1 cellular context compared by ENCODE assay signal in the genomic region with DNA sequence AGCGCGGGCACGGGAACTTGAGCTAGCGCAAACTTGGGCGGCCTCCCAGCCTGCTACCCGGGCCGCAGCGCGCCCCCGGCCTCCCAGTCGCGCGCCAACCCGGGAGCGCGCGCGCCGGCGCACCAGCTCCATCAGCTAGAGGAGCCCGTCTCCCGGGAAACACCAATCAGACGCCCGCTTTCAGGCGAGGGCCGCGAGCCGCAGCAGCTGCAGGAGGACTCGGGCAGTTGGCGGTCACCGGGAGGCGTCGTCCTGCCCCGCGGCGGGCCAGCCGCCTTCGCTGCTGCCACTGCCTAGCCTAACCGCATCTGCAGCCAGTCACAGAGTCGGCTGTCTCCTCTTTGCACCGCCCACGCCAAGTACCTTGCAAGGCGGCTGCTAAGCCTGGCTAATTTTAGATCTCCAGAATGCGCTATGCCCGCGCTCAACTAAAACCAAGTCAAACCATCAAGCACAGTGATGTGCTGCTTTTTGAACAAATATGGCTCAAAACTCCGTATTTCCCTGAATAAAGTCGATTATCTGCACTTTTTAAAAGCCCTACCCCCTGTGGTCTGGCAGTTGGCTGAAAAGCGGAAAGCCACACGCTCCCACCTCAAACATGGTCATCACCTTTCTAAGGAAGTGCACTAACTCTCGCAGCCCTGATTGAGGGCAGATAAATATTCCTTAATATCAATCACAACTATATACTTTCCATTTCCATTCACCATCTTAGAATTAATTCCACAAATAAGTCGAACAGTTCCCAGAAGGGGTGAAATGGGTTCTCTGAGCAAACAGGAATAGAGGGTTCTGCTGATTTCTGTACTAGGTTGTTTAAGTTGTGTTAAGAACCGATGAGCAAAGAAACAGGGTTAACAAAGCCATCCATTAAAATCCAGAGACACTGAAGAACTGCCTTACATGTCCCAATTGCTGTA.
A peak's percentile ranks its signal among the peaks of the same experiment; 100 is the strongest.
TF ChIP-seq lines count a peak whose summit lies in the region.

No MANE protein-coding gene starts in this region.

TF ChIP-seq in HEK293, 187 proteins besides CTCF, POLR2A, EP300 and RAD21 (continued from another document and continues in another):
- TF ChIP-seq, protein P1, sequence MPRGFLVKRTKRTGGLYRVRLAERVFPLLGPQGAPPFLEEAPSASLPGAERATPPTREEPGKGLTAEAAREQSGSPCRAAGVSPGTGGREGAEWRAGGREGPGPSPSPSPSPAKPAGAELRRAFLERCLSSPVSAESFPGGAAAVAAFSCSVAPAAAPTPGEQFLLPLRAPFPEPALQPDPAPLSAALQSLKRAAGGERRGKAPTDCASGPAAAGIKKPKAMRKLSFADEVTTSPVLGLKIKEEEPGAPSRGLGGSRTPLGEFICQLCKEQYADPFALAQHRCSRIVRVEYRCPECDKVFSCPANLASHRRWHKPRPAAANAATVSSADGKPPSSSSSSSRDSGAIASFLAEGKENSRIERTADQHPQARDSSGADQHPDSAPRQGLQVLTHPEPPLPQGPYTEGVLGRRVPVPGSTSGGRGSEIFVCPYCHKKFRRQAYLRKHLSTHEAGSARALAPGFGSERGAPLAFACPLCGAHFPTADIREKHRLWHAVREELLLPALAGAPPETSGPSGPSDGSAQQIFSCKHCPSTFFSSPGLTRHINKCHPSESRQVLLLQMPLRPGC (tag by site-specific recombination; IDR thresholded peaks at IDR 0.05): 0 out of 2 replicates have a peak, but pooled peaks have one; percentile 25
- TF ChIP-seq ZSCAN18 (tag by site-specific recombination; IDR thresholded peaks at IDR 0.05): no peak
- no peak for TF ChIP-seq ZNF133 (tag by site-specific recombination; IDR thresholded peaks at IDR 0.05)
- TF ChIP-seq ZNF624 (tag by site-specific recombination; IDR thresholded peaks at IDR 0.05): no peak
- no peak for TF ChIP-seq ZNF114 (tag by site-specific recombination; IDR thresholded peaks at IDR 0.05)
- no peak for TF ChIP-seq ZNF510 (tag by site-specific recombination; IDR thresholded peaks at IDR 0.05; ENCODE audit: insufficient replicate concordance)
- TF ChIP-seq ZSCAN23 (tag by site-specific recombination; IDR thresholded peaks at IDR 0.05): no peak
- TF ChIP-seq ZNF23 (tag by site-specific recombination; IDR thresholded peaks at IDR 0.05; ENCODE audit: borderline replicate concordance): no peak
- no peak for TF ChIP-seq ZNF747 (tag by site-specific recombination; IDR thresholded peaks at IDR 0.05)
- peak; percentile 91 for TF ChIP-seq ZFHX2 (tag by site-specific recombination; conservative IDR thresholded peaks at IDR 0.05)
- TF ChIP-seq ZNF580 (tag by site-specific recombination; IDR thresholded peaks at IDR 0.05): no peak
- TF ChIP-seq ZNF302 (tag by site-specific recombination; IDR thresholded peaks at IDR 0.05; ENCODE audit: low read depth): no peak
- peak; percentile 10; the same call in 1 of the 2 replicates for TF ChIP-seq ZXDB (tag by site-specific recombination; IDR thresholded peaks at IDR 0.05)
- no peak for TF ChIP-seq ZNF266 (tag by site-specific recombination; IDR thresholded peaks at IDR 0.05; ENCODE audit: low read depth)
- TF ChIP-seq HOXA7 (CRISPR knock-in tag; IDR thresholded peaks at IDR 0.05; ENCODE audit: borderline replicate concordance): no peak
- TF ChIP-seq ZNF132 (tag by site-specific recombination; IDR thresholded peaks at IDR 0.05; ENCODE audit: borderline replicate concordance): no peak
- TF ChIP-seq KLF10 (tag by site-specific recombination; IDR thresholded peaks at IDR 0.05): peak; percentile 80; the same call in 1 of the 2 replicates
- TF ChIP-seq, protein P2, sequence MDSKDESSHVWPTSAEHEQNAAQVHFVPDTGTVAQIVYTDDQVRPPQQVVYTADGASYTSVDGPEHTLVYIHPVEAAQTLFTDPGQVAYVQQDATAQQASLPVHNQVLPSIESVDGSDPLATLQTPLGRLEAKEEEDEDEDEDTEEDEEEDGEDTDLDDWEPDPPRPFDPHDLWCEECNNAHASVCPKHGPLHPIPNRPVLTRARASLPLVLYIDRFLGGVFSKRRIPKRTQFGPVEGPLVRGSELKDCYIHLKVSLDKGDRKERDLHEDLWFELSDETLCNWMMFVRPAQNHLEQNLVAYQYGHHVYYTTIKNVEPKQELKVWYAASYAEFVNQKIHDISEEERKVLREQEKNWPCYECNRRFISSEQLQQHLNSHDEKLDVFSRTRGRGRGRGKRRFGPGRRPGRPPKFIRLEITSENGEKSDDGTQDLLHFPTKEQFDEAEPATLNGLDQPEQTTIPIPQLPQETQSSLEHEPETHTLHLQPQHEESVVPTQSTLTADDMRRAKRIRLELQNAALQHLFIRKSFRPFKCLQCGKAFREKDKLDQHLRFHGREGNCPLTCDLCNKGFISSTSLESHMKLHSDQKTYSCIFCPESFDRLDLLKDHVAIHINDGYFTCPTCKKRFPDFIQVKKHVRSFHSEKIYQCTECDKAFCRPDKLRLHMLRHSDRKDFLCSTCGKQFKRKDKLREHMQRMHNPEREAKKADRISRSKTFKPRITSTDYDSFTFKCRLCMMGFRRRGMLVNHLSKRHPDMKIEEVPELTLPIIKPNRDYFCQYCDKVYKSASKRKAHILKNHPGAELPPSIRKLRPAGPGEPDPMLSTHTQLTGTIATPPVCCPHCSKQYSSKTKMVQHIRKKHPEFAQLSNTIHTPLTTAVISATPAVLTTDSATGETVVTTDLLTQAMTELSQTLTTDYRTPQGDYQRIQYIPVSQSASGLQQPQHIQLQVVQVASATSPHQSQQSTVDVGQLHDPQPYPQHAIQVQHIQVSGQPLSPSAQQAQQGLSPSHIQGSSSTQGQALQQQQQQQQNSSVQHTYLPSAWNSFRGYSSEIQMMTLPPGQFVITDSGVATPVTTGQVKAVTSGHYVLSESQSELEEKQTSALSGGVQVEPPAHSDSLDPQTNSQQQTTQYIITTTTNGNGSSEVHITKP (tag by site-specific recombination; IDR thresholded peaks at IDR 0.05): peak; percentile 37
- no peak for TF ChIP-seq ZFP41 (tag by site-specific recombination; IDR thresholded peaks at IDR 0.05; ENCODE audit: borderline replicate concordance)
- TF ChIP-seq, protein P3, sequence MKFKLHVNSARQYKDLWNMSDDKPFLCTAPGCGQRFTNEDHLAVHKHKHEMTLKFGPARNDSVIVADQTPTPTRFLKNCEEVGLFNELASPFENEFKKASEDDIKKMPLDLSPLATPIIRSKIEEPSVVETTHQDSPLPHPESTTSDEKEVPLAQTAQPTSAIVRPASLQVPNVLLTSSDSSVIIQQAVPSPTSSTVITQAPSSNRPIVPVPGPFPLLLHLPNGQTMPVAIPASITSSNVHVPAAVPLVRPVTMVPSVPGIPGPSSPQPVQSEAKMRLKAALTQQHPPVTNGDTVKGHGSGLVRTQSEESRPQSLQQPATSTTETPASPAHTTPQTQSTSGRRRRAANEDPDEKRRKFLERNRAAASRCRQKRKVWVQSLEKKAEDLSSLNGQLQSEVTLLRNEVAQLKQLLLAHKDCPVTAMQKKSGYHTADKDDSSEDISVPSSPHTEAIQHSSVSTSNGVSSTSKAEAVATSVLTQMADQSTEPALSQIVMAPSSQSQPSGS (tag by site-specific recombination; IDR thresholded peaks at IDR 0.05; ENCODE audit: low read depth): no peak
- TF ChIP-seq, protein P4, sequence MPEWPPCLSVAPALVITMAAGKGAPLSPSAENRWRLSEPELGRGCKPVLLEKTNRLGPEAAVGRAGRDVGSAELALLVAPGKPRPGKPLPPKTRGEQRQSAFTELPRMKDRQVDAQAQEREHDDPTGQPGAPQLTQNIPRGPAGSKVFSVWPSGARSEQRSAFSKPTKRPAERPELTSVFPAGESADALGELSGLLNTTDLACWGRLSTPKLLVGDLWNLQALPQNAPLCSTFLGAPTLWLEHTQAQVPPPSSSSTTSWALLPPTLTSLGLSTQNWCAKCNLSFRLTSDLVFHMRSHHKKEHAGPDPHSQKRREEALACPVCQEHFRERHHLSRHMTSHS (tag by site-specific recombination; IDR thresholded peaks at IDR 0.05): no peak
- TF ChIP-seq HOXD13 (CRISPR knock-in tag; IDR thresholded peaks at IDR 0.05; ENCODE audit: borderline replicate concordance): no peak
- peak; percentile 90 for TF ChIP-seq ZBTB26 (tag by site-specific recombination; optimal IDR thresholded peaks at IDR 0.05)
- TF ChIP-seq ZBTB6 (tag by site-specific recombination; IDR thresholded peaks at IDR 0.05): peak; percentile 72
- TF ChIP-seq, protein P5, sequence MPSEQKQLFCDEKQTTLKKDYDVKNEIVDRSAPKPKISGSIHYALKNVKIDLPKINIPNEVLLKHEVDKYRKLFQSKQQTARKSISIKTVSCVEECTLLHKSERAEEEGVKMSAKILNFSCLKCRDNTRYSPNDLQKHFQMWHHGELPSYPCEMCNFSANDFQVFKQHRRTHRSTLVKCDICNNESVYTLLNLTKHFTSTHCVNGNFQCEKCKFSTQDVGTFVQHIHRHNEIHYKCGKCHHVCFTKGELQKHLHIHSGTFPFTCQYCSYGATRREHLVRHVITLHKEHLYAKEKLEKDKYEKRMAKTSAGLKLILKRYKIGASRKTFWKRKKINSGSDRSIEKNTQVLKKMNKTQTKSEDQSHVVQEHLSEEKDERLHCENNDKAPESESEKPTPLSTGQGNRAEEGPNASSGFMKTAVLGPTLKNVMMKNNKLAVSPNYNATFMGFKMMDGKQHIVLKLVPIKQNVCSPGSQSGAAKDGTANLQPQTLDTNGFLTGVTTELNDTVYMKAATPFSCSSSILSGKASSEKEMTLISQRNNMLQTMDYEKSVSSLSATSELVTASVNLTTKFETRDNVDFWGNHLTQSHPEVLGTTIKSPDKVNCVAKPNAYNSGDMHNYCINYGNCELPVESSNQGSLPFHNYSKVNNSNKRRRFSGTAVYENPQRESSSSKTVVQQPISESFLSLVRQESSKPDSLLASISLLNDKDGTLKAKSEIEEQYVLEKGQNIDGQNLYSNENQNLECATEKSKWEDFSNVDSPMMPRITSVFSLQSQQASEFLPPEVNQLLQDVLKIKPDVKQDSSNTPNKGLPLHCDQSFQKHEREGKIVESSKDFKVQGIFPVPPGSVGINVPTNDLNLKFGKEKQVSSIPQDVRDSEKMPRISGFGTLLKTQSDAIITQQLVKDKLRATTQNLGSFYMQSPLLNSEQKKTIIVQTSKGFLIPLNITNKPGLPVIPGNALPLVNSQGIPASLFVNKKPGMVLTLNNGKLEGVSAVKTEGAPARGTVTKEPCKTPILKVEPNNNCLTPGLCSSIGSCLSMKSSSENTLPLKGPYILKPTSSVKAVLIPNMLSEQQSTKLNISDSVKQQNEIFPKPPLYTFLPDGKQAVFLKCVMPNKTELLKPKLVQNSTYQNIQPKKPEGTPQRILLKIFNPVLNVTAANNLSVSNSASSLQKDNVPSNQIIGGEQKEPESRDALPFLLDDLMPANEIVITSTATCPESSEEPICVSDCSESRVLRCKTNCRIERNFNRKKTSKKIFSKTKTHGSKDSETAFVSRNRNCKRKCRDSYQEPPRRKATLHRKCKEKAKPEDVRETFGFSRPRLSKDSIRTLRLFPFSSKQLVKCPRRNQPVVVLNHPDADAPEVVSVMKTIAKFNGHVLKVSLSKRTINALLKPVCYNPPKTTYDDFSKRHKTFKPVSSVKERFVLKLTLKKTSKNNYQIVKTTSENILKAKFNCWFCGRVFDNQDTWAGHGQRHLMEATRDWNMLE (tag by site-specific recombination; conservative IDR thresholded peaks at IDR 0.05; ENCODE audit: low read depth): no peak
- no peak for TF ChIP-seq ZNF530 (tag by site-specific recombination; IDR thresholded peaks at IDR 0.05; ENCODE audit: low read depth)
- TF ChIP-seq ZNF785 (tag by site-specific recombination; IDR thresholded peaks at IDR 0.05): no peak
- no peak for TF ChIP-seq ZNF184 (tag by site-specific recombination; IDR thresholded peaks at IDR 0.05)
- TF ChIP-seq, protein P6, sequence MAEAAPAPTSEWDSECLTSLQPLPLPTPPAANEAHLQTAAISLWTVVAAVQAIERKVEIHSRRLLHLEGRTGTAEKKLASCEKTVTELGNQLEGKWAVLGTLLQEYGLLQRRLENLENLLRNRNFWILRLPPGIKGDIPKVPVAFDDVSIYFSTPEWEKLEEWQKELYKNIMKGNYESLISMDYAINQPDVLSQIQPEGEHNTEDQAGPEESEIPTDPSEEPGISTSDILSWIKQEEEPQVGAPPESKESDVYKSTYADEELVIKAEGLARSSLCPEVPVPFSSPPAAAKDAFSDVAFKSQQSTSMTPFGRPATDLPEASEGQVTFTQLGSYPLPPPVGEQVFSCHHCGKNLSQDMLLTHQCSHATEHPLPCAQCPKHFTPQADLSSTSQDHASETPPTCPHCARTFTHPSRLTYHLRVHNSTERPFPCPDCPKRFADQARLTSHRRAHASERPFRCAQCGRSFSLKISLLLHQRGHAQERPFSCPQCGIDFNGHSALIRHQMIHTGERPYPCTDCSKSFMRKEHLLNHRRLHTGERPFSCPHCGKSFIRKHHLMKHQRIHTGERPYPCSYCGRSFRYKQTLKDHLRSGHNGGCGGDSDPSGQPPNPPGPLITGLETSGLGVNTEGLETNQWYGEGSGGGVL (tag by site-specific recombination; IDR thresholded peaks at IDR 0.05): no peak
- TF ChIP-seq ZNF391 (tag by site-specific recombination; IDR thresholded peaks at IDR 0.05; ENCODE audit: borderline replicate concordance, low read depth): no peak
- TF ChIP-seq ZEB2 (tag by site-specific recombination; IDR thresholded peaks at IDR 0.05): peak; percentile 55; the same call in 1 of the 2 replicates
- no peak for TF ChIP-seq ZNF521 (tag by site-specific recombination; IDR thresholded peaks at IDR 0.05)
